Comparison of ENCODE assay signal across 8 cellular contexts in genomic region chr10:70169661-70170364, GRCh38. TPM values are rescaled to one million over a fixed set of nuclear protein-coding genes. Genes with fewer than 3 reads are reported as not detected.
DNase-seq lines count a peak whose midpoint lies in the region; ATAC-seq and TF ChIP-seq lines count a peak whose summit lies in the region.

No MANE protein-coding gene starts in this region.

- H3K9me3 Mint-ChIP-seq in T-helper 1 cell treated with Interleukin-12 subunit alpha and Interleukin-12 subunit beta and Interleukin-4 antibody, amounts not matched to agents 30 μg/mL and 1 μg/mL, for 36 hours = no peaks in the 10 kb centered on the region
- H3K9me3 Mint-ChIP-seq in activated naive CD8-positive, alpha-beta T cell treated with anti-CD3 and anti-CD28 coated beads, Interleukin-2, amount 50 U/mL, for 24 hours = no peaks in the 10 kb centered on the region

- no peak for TF ChIP-seq CTCF in smooth muscle cell (IDR thresholded peaks at IDR 0.05; ENCODE audit: borderline replicate concordance, insufficient read depth, poor library complexity, severe bottlenecking)

- H3K9ac ChIP-seq in iPS-15b (ENCODE audit: low read depth, low read length) = peak overlapping the region; percentile 90
- peak overlapping the region; percentile 93 for H3K9ac ChIP-seq in smooth muscle cell (ENCODE audit: low read depth)

- H3K36me3 ChIP-seq in iPS-15b (ENCODE audit: control insufficient read depth, insufficient read depth, low read length) (no peaks in the 10 kb centered on the region), smooth muscle cell (ENCODE audit: low read depth) (no peaks in the 10 kb centered on the region)

- H2AFZ ChIP-seq in smooth muscle cell (ENCODE audit: low read depth) = no peak overlapping the region

- H3K27ac Mint-ChIP-seq in T-helper 1 cell treated with Interleukin-12 subunit alpha and Interleukin-12 subunit beta and Interleukin-4 antibody, amounts not matched to agents 30 μg/mL and 1 μg/mL, for 36 hours = peak overlapping the region; percentile 95
- H3K27ac Mint-ChIP-seq in activated naive CD8-positive, alpha-beta T cell treated with anti-CD3 and anti-CD28 coated beads, Interleukin-2, amount 50 U/mL, for 24 hours = peak overlapping the region; percentile 93

- no peaks in the 10 kb centered on the region for H3K27me3 ChIP-seq in iPS-15b (ENCODE audit: control insufficient read depth, insufficient read depth, low read length)
- H3K27me3 ChIP-seq in smooth muscle cell (ENCODE audit: low read depth) = no peaks in the 10 kb centered on the region

- peak overlapping the region; percentile 94 for H3K4me3 Mint-ChIP-seq in T-helper 1 cell treated with Interleukin-12 subunit alpha and Interleukin-12 subunit beta and Interleukin-4 antibody, amounts not matched to agents 30 μg/mL and 1 μg/mL, for 36 hours
- peak overlapping the region; percentile 95 for H3K4me3 Mint-ChIP-seq in activated naive CD8-positive, alpha-beta T cell treated with anti-CD3 and anti-CD28 coated beads, Interleukin-2, amount 50 U/mL, for 24 hours

- H3K79me2 ChIP-seq in smooth muscle cell (ENCODE audit: low read depth) = peaks cover 53% of the 10 kb centered on the region

- H3K27ac ChIP-seq in smooth muscle cell (ENCODE audit: low read depth) = peak overlapping the region; percentile 86

- H3K4me2 ChIP-seq in smooth muscle cell = peak overlapping the region; percentile 93

- DNase-seq in T-helper 1 cell = no peak
- peak; percentile 27 for DNase-seq in activated naive CD8-positive, alpha-beta T cell treated with anti-CD3 and anti-CD28 coated beads, Interleukin-2, amount 50 U/mL, for 24 hours
- DNase-seq in smooth muscle cell (lab: John Stamatoyannopoulos, UW; ENCODE audit: unreplicated experiment) = no peak
- no peak for DNase-seq in stimulated activated CD4-positive, alpha-beta T cell treated with anti-CD3 and anti-CD28 coated beads, Interleukin-15, amount 100 ng/mL, for 24 hours
- no peak for DNase-seq in NCI-H2081 (lab: John Stamatoyannopoulos, UW)

- H3K36me3 Mint-ChIP-seq in T-helper 1 cell treated with Interleukin-12 subunit alpha and Interleukin-12 subunit beta and Interleukin-4 antibody, amounts not matched to agents 30 μg/mL and 1 μg/mL, for 36 hours (ENCODE audit: low read depth) = peaks cover 23% of the 10 kb centered on the region
- H3K36me3 Mint-ChIP-seq in activated naive CD8-positive, alpha-beta T cell treated with anti-CD3 and anti-CD28 coated beads, Interleukin-2, amount 50 U/mL, for 24 hours (ENCODE audit: low read depth) = peaks cover 25% of the 10 kb centered on the region

- H3K27me3 Mint-ChIP-seq in T-helper 1 cell treated with Interleukin-12 subunit alpha and Interleukin-12 subunit beta and Interleukin-4 antibody, amounts not matched to agents 30 μg/mL and 1 μg/mL, for 36 hours (ENCODE audit: low read depth) = no peaks in the 10 kb centered on the region
- H3K27me3 Mint-ChIP-seq in activated naive CD8-positive, alpha-beta T cell treated with anti-CD3 and anti-CD28 coated beads, Interleukin-2, amount 50 U/mL, for 24 hours = no peaks in the 10 kb centered on the region

- peaks cover 52% of the 10 kb centered on the region for H4K20me1 ChIP-seq in smooth muscle cell (ENCODE audit: low read depth)

- peak overlapping the region; percentile 96 for H3K4me3 ChIP-seq in iPS-15b (ENCODE audit: low read depth, low read length)
- H3K4me3 ChIP-seq in smooth muscle cell = peak overlapping the region; percentile 80

- H3K4me1 Mint-ChIP-seq in T-helper 1 cell treated with Interleukin-12 subunit alpha and Interleukin-12 subunit beta and Interleukin-4 antibody, amounts not matched to agents 30 μg/mL and 1 μg/mL, for 36 hours (ENCODE audit: low read depth) = peaks cover 39% of the 10 kb centered on the region
- peaks cover 65% of the 10 kb centered on the region for H3K4me1 Mint-ChIP-seq in activated naive CD8-positive, alpha-beta T cell treated with anti-CD3 and anti-CD28 coated beads, Interleukin-2, amount 50 U/mL, for 24 hours

- peaks cover 4% of the 10 kb centered on the region for H3K4me1 ChIP-seq in iPS-15b (ENCODE audit: control insufficient read depth, insufficient read depth, low read length)
- H3K4me1 ChIP-seq in smooth muscle cell (ENCODE audit: low read depth) = no peaks in the 10 kb centered on the region

- H3F3A ChIP-seq in smooth muscle cell (ENCODE audit: low read depth) = no peaks in the 10 kb centered on the region

- under 1% methylated on average over 30 of the region's 39 CpGs for WGBS in smooth muscle cell (ENCODE audit: low lambda C conversion rate)

- peak; percentile 10 for ATAC-seq in HG03520 (IDR thresholded peaks at IDR 0.05; ENCODE audit: unreplicated experiment)
- peak; percentile 5 for ATAC-seq in activated naive CD8-positive, alpha-beta T cell treated with anti-CD3 and anti-CD28 coated beads, Interleukin-2, amount 50 U/mL, for 24 hours

- H3K9me3 ChIP-seq in iPS-15b (ENCODE audit: control insufficient read depth, insufficient read depth, low read length) (no peaks in the 10 kb centered on the region), smooth muscle cell (replicated peaks; ENCODE audit: low read depth) (no peaks in the 10 kb centered on the region)

RNA-seq across cellular contexts. Expression of gene SAR1A, which starts 0.5 kb away (rescaled TPM):
- 178 and 180 TPM in 2 replicates for total RNA-seq in smooth muscle cell
- 133 and 140 TPM in 2 replicates for polyA plus RNA-seq in smooth muscle cell

RNA-seq across cellular contexts. Expression of gene TYSND1, which starts 23.3 kb away (rescaled TPM):
- total RNA-seq in smooth muscle cell = 2.4 and 4.9 TPM in 2 replicates
- polyA plus RNA-seq in smooth muscle cell = 4.5 and 10.0 TPM in 2 replicates

RNA-seq across cellular contexts. Expression of gene AIFM2, which starts 37.2 kb away (rescaled TPM):
- 2.1 and 2.2 TPM in 2 replicates for total RNA-seq in smooth muscle cell
- 3.6 and 4.4 TPM in 2 replicates for polyA plus RNA-seq in smooth muscle cell
